8 cellular contexts compared by ENCODE assay signal in genomic region chr2:229408356-229408755, GRCh38.
DNase-seq lines count a peak whose midpoint lies in the region; ATAC-seq and TF ChIP-seq lines count a peak whose summit lies in the region.

No MANE protein-coding gene starts in this region.

- H3K27ac ChIP-seq in mesodermal cell (ENCODE audit: low read depth, low read length, severe bottlenecking) (peak overlapping the region; percentile 60), spleen (peak overlapping the region in 1 of 8 donors; percentile 44)

- H3K4me3 ChIP-seq in AG09309 (ENCODE audit: control insufficient read depth, low read depth, low read length) (no peak overlapping the region), mesodermal cell (ENCODE audit: extremely low read depth, insufficient read depth, low read length, poor library complexity, severe bottlenecking) (no peak overlapping the region), spleen (no peak overlapping the region)

- H3K9me3 Mint-ChIP-seq in chondrocyte (ENCODE audit: low read depth), result no peaks in the 10 kb centered on the region

- no peaks in the 10 kb centered on the region for H3K36me3 ChIP-seq in mesodermal cell (ENCODE audit: control insufficient read depth, insufficient read depth, low read length)
- H3K36me3 ChIP-seq in spleen, result no peaks in the 10 kb centered on the region

- H3K36me3 Mint-ChIP-seq in chondrocyte (ENCODE audit: low read depth), result no peaks in the 10 kb centered on the region

- TF ChIP-seq POLR2A in spleen (IDR thresholded peaks at IDR 0.05), result no peak

- H3K4me1 ChIP-seq in mesodermal cell (ENCODE audit: control insufficient read depth, insufficient read depth, low read length, poor library complexity, severe bottlenecking) (peaks cover 14% of the 10 kb centered on the region), spleen (peaks cover 0 to 13% (median 0%) of the 10 kb centered on the region in 6 donors)

- no peak for TF ChIP-seq CTCF in AG09309 (IDR thresholded peaks at IDR 0.05; ENCODE audit: control insufficient read depth, insufficient read depth, low read depth, low read length, missing control alignments)
- no peak for TF ChIP-seq CTCF in chondrocyte (IDR thresholded peaks at IDR 0.05)
- TF ChIP-seq CTCF in spleen (IDR thresholded peaks at IDR 0.05 in 8 of 11, conservative IDR thresholded peaks at IDR 0.05 in 3 of 11), result no peak

- DNase-seq in AG09309 (ENCODE audit: low read depth), result peak; percentile 75
- peak; percentile 89 for DNase-seq in MV-4-11 (lab: John Stamatoyannopoulos, UW)
- DNase-seq in chondrocyte (ENCODE audit: low spot score), result no peak
- no peak for DNase-seq in NCI-H1694 treated with DMSO at 0.1 percent for 48 hours (lab: John Stamatoyannopoulos, UW)
- no peak for DNase-seq in spleen

- WGBS in mesodermal cell (ENCODE audit: insufficient coverage in 2 of 2), 2 experiments, result no CpG with 5 or more reads among the region's 1 CpG
- WGBS in spleen, 5 donors, result 32 to 62% (median 42%) methylated on average over 1 of the region's 1 CpG

- intact Hi-C loops in spleen (cut with DNase I; ENCODE audit: low total_unique reads), result no loop called here

- no peaks in the 10 kb centered on the region for H3K27me3 ChIP-seq in spleen (replicated peaks in 1 of 7)

- H3K4me1 Mint-ChIP-seq in chondrocyte (ENCODE audit: low read depth), result peaks cover 45% of the 10 kb centered on the region

- no peaks in the 10 kb centered on the region for H3K27me3 Mint-ChIP-seq in chondrocyte (ENCODE audit: low read depth)

- ATAC-seq in HG03469 (IDR thresholded peaks at IDR 0.05; ENCODE audit: unreplicated experiment) (no peak), HG03175 (IDR thresholded peaks at IDR 0.05; ENCODE audit: unreplicated experiment) (no peak)

- peak overlapping the region; percentile 86 for H3K27ac Mint-ChIP-seq in chondrocyte (ENCODE audit: unreplicated experiment)

- no peak overlapping the region for H3K4me3 Mint-ChIP-seq in chondrocyte (ENCODE audit: unreplicated experiment)

- no peaks in the 10 kb centered on the region for H3K9me3 ChIP-seq in mesodermal cell (ENCODE audit: control insufficient read depth, low read length)
- no peaks in the 10 kb centered on the region for H3K9me3 ChIP-seq in spleen

Comparison
In these comparisons a context has a peak if more than half of its experiments do, and no peak if none do; other contexts are left out.
1. DNase-seq: peak in AG09309 (single experiment) and MV-4-11 (single experiment); none in chondrocyte (single experiment), NCI-H1694 treated with DMSO at 0.1 percent for 48 hours (single experiment) and spleen (single experiment).